Comparison of ENCODE assay signal across 32 cellular contexts in the genomic region with DNA sequence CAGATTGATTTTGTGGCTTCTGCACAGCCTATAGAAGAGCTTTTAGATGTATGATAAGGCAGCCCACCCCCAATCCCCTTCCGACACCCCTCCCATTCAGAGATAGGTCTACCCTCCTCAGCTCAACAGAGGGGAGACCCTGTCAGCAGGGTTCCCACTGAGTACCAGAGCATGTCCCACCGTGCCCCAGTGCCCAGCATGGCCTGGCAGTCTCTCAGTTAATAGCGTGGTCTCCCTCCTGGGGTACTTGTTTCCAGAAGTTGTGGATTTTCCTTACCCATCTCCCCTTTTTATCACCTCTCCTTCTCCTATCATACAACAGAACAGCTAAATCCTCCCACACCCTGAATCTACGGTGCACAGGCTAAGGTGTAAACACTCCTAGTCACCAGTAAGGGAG. TPM values are rescaled to one million over a fixed set of nuclear protein-coding genes. Genes with fewer than 3 reads are reported as not detected.
"Had no signal": no experiment of that assay in that cellular context is flagged by ENCODE, and none has a peak within 500 bp of the region (broad histone marks: within the 10 kb centered on the region; RNA-seq: fewer than 3 reads in every experiment).

No MANE protein-coding gene starts in this region.

- H3K27ac ChIP-seq: gastroesophageal sphincter, neutrophil, pancreas, prostate gland, upper lobe of left lung, vagina had no signal

- H3K4me3 ChIP-seq: gastroesophageal sphincter, pancreas, prostate gland, smooth muscle cell, upper lobe of left lung, vagina had no signal

- H3K27me3 ChIP-seq: gastroesophageal sphincter, pancreas, upper lobe of left lung, vagina had no signal

- H3K4me3 Mint-ChIP-seq: activated CD4-positive, alpha-beta memory T cell treated with anti-CD3 and anti-CD28 coated beads for 36 hours; activated naive CD4-positive, alpha-beta T cell treated with anti-CD3 and anti-CD28 coated beads, Interleukin-2, amount 50 U/mL, for 24 hours; activated naive CD8-positive, alpha-beta T cell treated with anti-CD3 and anti-CD28 coated beads, Interleukin-2, amount 50 U/mL, for 24 hours; activated T-cell treated with anti-CD3 and anti-CD28 coated beads, Interleukin-2, amount 50 U/mL, for 24 hours; memory B cell; nephron progenitor cell; stimulated activated memory B cell treated with anti-CD40 and anti-IgM and Interleukin-4, amounts not matched to agents 10 μg/mL and 1 μg/mL and 100 μg/mL, for 72 hours; stimulated activated naive CD8-positive, alpha-beta T cell treated with anti-CD3 and anti-CD28 coated beads, Interleukin-15, amount 100 ng/mL, for 72 hours; T-helper 2 cell treated with Interferon-gamma antibody and Interleukin-4, amounts not matched to agents 5 μg/mL and 100 μg/mL, for 36 hours had no signal

- H3K27me3 Mint-ChIP-seq: activated CD4-positive, alpha-beta memory T cell treated with anti-CD3 and anti-CD28 coated beads for 36 hours; activated naive CD4-positive, alpha-beta T cell treated with anti-CD3 and anti-CD28 coated beads, Interleukin-2, amount 50 U/mL, for 24 hours; activated naive CD8-positive, alpha-beta T cell treated with anti-CD3 and anti-CD28 coated beads, Interleukin-2, amount 50 U/mL, for 24 hours; activated T-cell treated with anti-CD3 and anti-CD28 coated beads, Interleukin-2, amount 50 U/mL, for 24 hours; stimulated activated naive CD8-positive, alpha-beta T cell treated with anti-CD3 and anti-CD28 coated beads, Interleukin-15, amount 100 ng/mL, for 72 hours had no signal

- H3K9me3 ChIP-seq: gastroesophageal sphincter, neutrophil, pancreas, prostate gland, upper lobe of left lung, vagina had no signal

- H3K36me3 ChIP-seq: gastroesophageal sphincter, neutrophil, pancreas, prostate gland, upper lobe of left lung, vagina had no signal

- H3K4me2 ChIP-seq: smooth muscle cell had no signal

- H3K9me3 Mint-ChIP-seq: activated CD4-positive, alpha-beta memory T cell treated with anti-CD3 and anti-CD28 coated beads for 36 hours; activated naive CD4-positive, alpha-beta T cell treated with anti-CD3 and anti-CD28 coated beads, Interleukin-2, amount 50 U/mL, for 24 hours; activated naive CD8-positive, alpha-beta T cell treated with anti-CD3 and anti-CD28 coated beads, Interleukin-2, amount 50 U/mL, for 24 hours; activated T-cell treated with anti-CD3 and anti-CD28 coated beads, Interleukin-2, amount 50 U/mL, for 24 hours; memory B cell; nephron progenitor cell; stimulated activated memory B cell treated with anti-CD40 and anti-IgM and Interleukin-4, amounts not matched to agents 10 μg/mL and 1 μg/mL and 100 μg/mL, for 72 hours; stimulated activated naive CD8-positive, alpha-beta T cell treated with anti-CD3 and anti-CD28 coated beads, Interleukin-15, amount 100 ng/mL, for 72 hours; T-helper 2 cell treated with Interferon-gamma antibody and Interleukin-4, amounts not matched to agents 5 μg/mL and 100 μg/mL, for 36 hours had no signal

- H3K4me1 ChIP-seq: gastroesophageal sphincter, pancreas, prostate gland had no signal

- H3K27ac Mint-ChIP-seq: activated CD4-positive, alpha-beta memory T cell treated with anti-CD3 and anti-CD28 coated beads for 36 hours; activated naive CD8-positive, alpha-beta T cell treated with anti-CD3 and anti-CD28 coated beads, Interleukin-2, amount 50 U/mL, for 24 hours; activated T-cell treated with anti-CD3 and anti-CD28 coated beads, Interleukin-2, amount 50 U/mL, for 24 hours; memory B cell; nephron progenitor cell; stimulated activated memory B cell treated with anti-CD40 and anti-IgM and Interleukin-4, amounts not matched to agents 10 μg/mL and 1 μg/mL and 100 μg/mL, for 72 hours; stimulated activated naive CD8-positive, alpha-beta T cell treated with anti-CD3 and anti-CD28 coated beads, Interleukin-15, amount 100 ng/mL, for 72 hours; T-helper 2 cell treated with Interferon-gamma antibody and Interleukin-4, amounts not matched to agents 5 μg/mL and 100 μg/mL, for 36 hours had no signal

- DNase-seq: activated CD4-positive, alpha-beta T cell treated with anti-CD3 and anti-CD28 coated beads for 48 hours; activated CD8-positive, alpha-beta memory T cell treated with anti-CD3 and anti-CD28 coated beads, Interleukin-2, amount 50 U/mL, for 48 hours; activated naive CD8-positive, alpha-beta T cell treated with anti-CD3 and anti-CD28 coated beads, Interleukin-2, amount 50 U/mL, for 24 hours; activated T-cell treated with anti-CD3 and anti-CD28 coated beads, Interleukin-2, amount 50 U/mL, for 24 hours; amygdala; caudate nucleus; hippocampal formation; kidney; nephron progenitor cell; stimulated activated CD4-positive, alpha-beta T cell treated with anti-CD3 and anti-CD28 coated beads, Interleukin-1b, Interleukin-23, amount 100 ng/mL, for 48 hours; stimulated activated CD4-positive, alpha-beta T cell treated with anti-CD3 and anti-CD28 coated beads, Interleukin-4, amount 100 ng/mL, for 4 hours; stimulated activated CD8-positive, alpha-beta memory T cell treated with anti-CD3 and anti-CD28 coated beads, Interleukin-4, amount 100 ng/mL, for 48 hours; stimulated activated naive CD8-positive, alpha-beta T cell treated with anti-CD3 and anti-CD28 coated beads, Interleukin-15, amount 100 ng/mL, for 72 hours; substantia nigra; T-helper 1 cell; upper lobe of left lung had no signal

- H3K36me3 Mint-ChIP-seq: activated CD4-positive, alpha-beta memory T cell treated with anti-CD3 and anti-CD28 coated beads for 36 hours; activated naive CD4-positive, alpha-beta T cell treated with anti-CD3 and anti-CD28 coated beads, Interleukin-2, amount 50 U/mL, for 24 hours; stimulated activated memory B cell treated with anti-CD40 and anti-IgM and Interleukin-4, amounts not matched to agents 10 μg/mL and 1 μg/mL and 100 μg/mL, for 72 hours had no signal

RNA-seq across cellular contexts. Expression of a gene that starts 6.8 kb away (rescaled TPM):
- total RNA-seq: chondrocyte, endothelial cell of umbilical vein, fibroblast of lung, fibroblast of villous mesenchyme, gastroesophageal sphincter, pancreas, smooth muscle cell, vagina had no signal
- polyA plus RNA-seq: fibroblast of lung, smooth muscle cell had no signal

RNA-seq across cellular contexts. Expression of a gene that starts 19.8 kb away (rescaled TPM):
- total RNA-seq: smooth muscle cell had no signal
- polyA plus RNA-seq: smooth muscle cell had no signal

RNA-seq across cellular contexts. Expression of a gene that starts 50.5 kb away (rescaled TPM):
- total RNA-seq: activated CD4-positive, alpha-beta memory T cell treated with anti-CD3 and anti-CD28 coated beads for 36 hours; activated CD8-positive, alpha-beta memory T cell treated with anti-CD3 and anti-CD28 coated beads for 36 hours; chondrocyte; endothelial cell of umbilical vein; fibroblast of lung; fibroblast of villous mesenchyme; prostate gland; smooth muscle cell had no signal
- polyA plus RNA-seq: endothelial cell of umbilical vein, fibroblast of lung, smooth muscle cell had no signal
